In the genomic region with DNA sequence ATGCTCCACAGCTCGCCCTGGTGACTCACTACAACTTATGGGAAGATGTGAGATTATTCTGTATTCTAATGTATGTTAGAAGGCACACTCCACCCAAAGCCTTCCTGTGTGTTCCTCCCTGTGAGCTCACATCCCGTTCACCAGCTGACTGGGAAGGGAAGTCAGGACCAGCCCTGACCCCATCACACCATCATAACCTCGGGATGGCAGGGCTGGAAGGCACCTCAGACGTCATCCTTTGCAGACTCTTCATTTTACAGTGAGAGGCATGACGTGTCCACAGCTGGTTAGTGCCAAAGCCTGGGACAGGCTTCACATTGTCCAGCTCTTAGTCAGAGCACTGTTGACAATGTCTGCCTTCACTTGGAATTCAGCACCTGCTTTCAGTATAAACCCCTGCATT, we compare ENCODE assay signal across 10 cellular contexts.
DNase-seq lines count a peak whose midpoint lies in the region; ATAC-seq and TF ChIP-seq lines count a peak whose summit lies in the region.
"Had no signal": no experiment of that assay in that cellular context is flagged by ENCODE, and none has a peak within 500 bp of the region (broad histone marks: within the 10 kb centered on the region; RNA-seq: fewer than 3 reads in every experiment).

No MANE protein-coding gene starts in this region.

- DNase-seq in GM23248, result peak; percentile 97
- peak in 6 of 7 donors; percentile 31 to 58 (median 40) for DNase-seq in adrenal gland
- DNase-seq in glomerular visceral epithelial cell (ENCODE audit: extremely low spot score), result peak; percentile 91
- DNase-seq in skeletal muscle cell (ENCODE audit: low read depth), result peak; percentile 91
- no peak for DNase-seq in NOMO-1 treated with dmso at 0.1 percent for 144 hours (lab: John Stamatoyannopoulos, UW; ENCODE audit: unreplicated experiment)
- no peak for DNase-seq in iPS-NIHi7 (ENCODE audit: extremely low spot score)
- DNase-seq in Karpas-422, result no peak
- DNase-seq: immature natural killer cell had no signal

- 25 to 31% methylated on average over 5 of the region's 5 CpGs for WGBS in GM23248 (ENCODE audit: low coverage in 1 of 2, low lambda C conversion rate in 2 of 2, missing lambda C conversion rate in 2 of 2), 2 experiments
- WGBS in adrenal gland, 4 donors, result 49 to 74% (median 69%) methylated on average over 2 to 5 of the region's 5 CpGs

- in situ Hi-C loops in GM23248 (cut with MboI), result no loop called here

- no peaks in the 10 kb centered on the region for H3K27me3 ChIP-seq in GM23248 (replicated peaks; ENCODE audit: insufficient read depth)
- H3K27me3 ChIP-seq in adrenal gland, result no peaks in the 10 kb centered on the region
- no peaks in the 10 kb centered on the region for H3K27me3 ChIP-seq in Karpas-422 (ENCODE audit: low read length)

- no peak overlapping the region for H3K4me3 ChIP-seq in GM23248
- no peak overlapping the region for H3K4me3 ChIP-seq in adrenal gland
- no peak overlapping the region for H3K4me3 ChIP-seq in skeletal muscle cell (ENCODE audit: low read depth, low read length)
- H3K4me3 ChIP-seq in Karpas-422 (ENCODE audit: low read length), result no peak overlapping the region

- no peak for ATAC-seq in GM21360 (IDR thresholded peaks at IDR 0.05; ENCODE audit: unreplicated experiment)

- intact Hi-C loops in adrenal gland (cut with DNase I), result no loop called here

- TF ChIP-seq POLR2A in adrenal gland (IDR thresholded peaks at IDR 0.05), result no peak

- TF ChIP-seq CTCF in adrenal gland (IDR thresholded peaks at IDR 0.05), result no peak

- no peaks in the 10 kb centered on the region for H3K9me2 ChIP-seq in GM23248 (ENCODE audit: insufficient read depth)
- H3K9me2 ChIP-seq in Karpas-422 (replicated peaks; ENCODE audit: insufficient read depth, low read length), result no peaks in the 10 kb centered on the region

- H3K9me3 ChIP-seq in GM23248 (ENCODE audit: low read depth) (no peaks in the 10 kb centered on the region), adrenal gland (replicated peaks in 1 of 3) (no peaks in the 10 kb centered on the region), Karpas-422 (ENCODE audit: low read length) (no peaks in the 10 kb centered on the region)

- H3K4me2 ChIP-seq in GM23248 (ENCODE audit: unreplicated experiment), result peak overlapping the region; percentile 39
- H3K4me2 ChIP-seq in Karpas-422 (ENCODE audit: low read depth, low read length, poor library complexity, severe bottlenecking), result no peak overlapping the region

- H3K79me2 ChIP-seq in GM23248 (ENCODE audit: insufficient read depth) (no peaks in the 10 kb centered on the region), Karpas-422 (ENCODE audit: low read length) (no peaks in the 10 kb centered on the region)

- no peaks in the 10 kb centered on the region for H3K36me3 ChIP-seq in GM23248 (ENCODE audit: low read depth)
- no peaks in the 10 kb centered on the region for H3K36me3 ChIP-seq in adrenal gland (replicated peaks in 1 of 2)
- no peaks in the 10 kb centered on the region for H3K36me3 ChIP-seq in Karpas-422 (ENCODE audit: insufficient read depth, low read length)

- no peak overlapping the region for H2AFZ ChIP-seq in GM23248
- no peak overlapping the region for H2AFZ ChIP-seq in Karpas-422 (ENCODE audit: low read length)

- H4K20me1 ChIP-seq in GM23248 (ENCODE audit: insufficient read depth), result no peaks in the 10 kb centered on the region
- H4K20me1 ChIP-seq in Karpas-422 (ENCODE audit: insufficient read depth, low read depth, low read length), result no peaks in the 10 kb centered on the region

- H3K9ac ChIP-seq in GM23248 (no peak overlapping the region), Karpas-422 (ENCODE audit: low read length) (no peak overlapping the region)

- peak overlapping the region; percentile 54 for H3K27ac ChIP-seq in GM23248
- H3K27ac ChIP-seq in adrenal gland, result no peak overlapping the region
- H3K27ac ChIP-seq in Karpas-422 (ENCODE audit: low read length), result no peak overlapping the region
- H3K27ac ChIP-seq: VCaP had no signal

- H3K4me1 ChIP-seq in GM23248 (ENCODE audit: insufficient read depth) (peaks cover 43% of the 10 kb centered on the region), adrenal gland (replicated peaks in 1 of 2) (no peaks in the 10 kb centered on the region), Karpas-422 (ENCODE audit: low read length) (no peaks in the 10 kb centered on the region)

- H3F3A ChIP-seq in GM23248 (ENCODE audit: insufficient read depth), result peaks cover 53% of the 10 kb centered on the region

Comparison
In these comparisons a context has a peak if more than half of its experiments do, and no peak if none do; other contexts are left out.
1. DNase-seq: peak in GM23248 (single experiment), adrenal gland (6 of 7), glomerular visceral epithelial cell (single experiment) and skeletal muscle cell (single experiment); none in NOMO-1 treated with dmso at 0.1 percent for 144 hours (single experiment), iPS-NIHi7 (single experiment) and Karpas-422 (single experiment).